10 cellular contexts compared by ENCODE assay signal in the genomic region with DNA sequence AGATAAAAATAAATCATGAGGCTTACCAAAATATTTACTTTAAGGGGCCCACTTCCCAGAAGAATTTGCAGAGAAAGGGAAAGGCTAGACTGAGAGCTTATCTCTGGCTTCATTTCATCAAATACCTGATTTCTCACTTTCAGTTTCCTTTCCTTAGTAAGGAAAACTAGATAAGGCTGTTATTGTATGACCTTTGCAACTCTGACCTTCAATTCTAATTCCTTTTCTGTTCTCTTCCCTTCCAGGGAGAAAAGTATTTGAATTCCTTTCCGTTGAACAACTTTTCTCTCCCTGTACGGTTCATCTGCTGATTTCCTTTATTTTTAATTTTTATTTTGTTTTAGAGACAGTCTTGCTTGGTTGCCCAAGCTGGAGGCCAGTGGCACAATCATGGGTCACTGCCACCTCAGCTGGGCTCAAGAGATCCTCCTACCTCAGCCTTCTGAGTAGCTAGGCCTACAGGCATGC. TPM values are rescaled to one million over a fixed set of nuclear protein-coding genes. Genes with fewer than 3 reads are reported as not detected.
DNase-seq lines count a peak whose midpoint lies in the region; ATAC-seq, FAIRE-seq and TF ChIP-seq lines count a peak whose summit lies in the region.
"Had no signal": no experiment of that assay in that cellular context is flagged by ENCODE, and none has a peak within 500 bp of the region (broad histone marks: within the 10 kb centered on the region; RNA-seq: fewer than 3 reads in every experiment).

No MANE protein-coding gene starts in this region.

- H3K36me3 Mint-ChIP-seq in T-cell = no peaks in the 10 kb centered on the region

- FAIRE-seq in GM19239 (lab: Jason Lieb, UNC) = peak; percentile 33

- no peaks in the 10 kb centered on the region for H3K27me3 Mint-ChIP-seq in T-cell

- peaks cover 0 to 6% (median 2%) of the 10 kb centered on the region in 3 donors for H3K4me1 ChIP-seq in skeletal muscle tissue (ENCODE audit: control insufficient read depth in 3 of 3, insufficient read depth in 3 of 3, low read length in 3 of 3)

- peak overlapping the region; percentile 39 to 61 for H3K27ac Mint-ChIP-seq in T-cell

- no peaks in the 10 kb centered on the region for H3K9me3 ChIP-seq in skeletal muscle tissue (ENCODE audit: control insufficient read depth in 3 of 3, low read length in 3 of 3)

- CTCF ChIA-PET in T-cell (lab: Charles Lee) = interaction anchor here in 1 of 2 donors (1.2 kb wide), 1 partner anchor 18 kb away, joined by 3 read pairs; no protein-coding TSS in a partner anchor

- no peaks in the 10 kb centered on the region for H3K27me3 ChIP-seq in skeletal muscle tissue (ENCODE audit: control insufficient read depth in 3 of 3, insufficient read depth in 3 of 3, low read length in 3 of 3)
- H3K27me3 ChIP-seq: foreskin keratinocyte had no signal

- no peaks in the 10 kb centered on the region for H3K36me3 ChIP-seq in skeletal muscle tissue (ENCODE audit: control insufficient read depth in 3 of 3, insufficient read depth in 3 of 3, low read length in 3 of 3)

- peaks cover 19 to 31% (median 26%) of the 10 kb centered on the region in 3 donors for H3K4me1 Mint-ChIP-seq in T-cell

- POLR2A ChIA-PET in T-cell (lab: Charles Lee) = interaction anchor here in 1 of 2 donors (0.6 kb wide), 1 partner anchor 94 kb away, joined by 4 read pairs; no protein-coding TSS in a partner anchor

- peak overlapping the region; percentile 19 for H3K27ac ChIP-seq in skeletal muscle tissue (ENCODE audit: low read depth, low read length)
- H3K27ac ChIP-seq: foreskin keratinocyte had no signal

- no peak overlapping the region for H3K4me3 Mint-ChIP-seq in T-cell

- H3K9ac ChIP-seq in skeletal muscle tissue (ENCODE audit: low read depth in 1 of 3, low read length in 3 of 3) = no peak overlapping the region

- no peak overlapping the region for H3K4me3 ChIP-seq in fibroblast of villous mesenchyme (ENCODE audit: low read depth, low read length)
- no peak overlapping the region for H3K4me3 ChIP-seq in skeletal muscle tissue (ENCODE audit: low read length in 3 of 3)

- H3K9me3 Mint-ChIP-seq in T-cell = no peaks in the 10 kb centered on the region

- DNase-seq in GM19239 (ENCODE audit: insufficient read length, low spot score) (no peak), T-cell (no peak), fibroblast of villous mesenchyme (ENCODE audit: low read depth) (peak; percentile 72), NCI-H524 treated with DMSO at 0.1 percent for 48 hours (lab: John Stamatoyannopoulos, UW) (no peak), MV-4-11 (lab: John Stamatoyannopoulos, UW) (no peak)
- DNase-seq: HCEC 1CT, NCI-H1436 had no signal

- TF ChIP-seq CTCF in fibroblast of villous mesenchyme (IDR thresholded peaks at IDR 0.05; ENCODE audit: insufficient read depth, low read depth, low read length) = no peak

- ATAC-seq in T-cell (replicated peaks in 1 of 4) = no peak
- ATAC-seq in HG02798 (IDR thresholded peaks at IDR 0.05; ENCODE audit: poor library complexity, unreplicated experiment) = no peak

RNA-seq across cellular contexts. Expression of gene PXK, which starts 7.1 kb away (rescaled TPM):
- total RNA-seq in T-cell (10 to 100 TPM; 17.4 to 23.0 (median 21.8) TPM), fibroblast of villous mesenchyme (57.9 and 64.7 TPM in 2 replicates), skeletal muscle tissue (16.2 TPM)

RNA-seq across cellular contexts. Expression of gene HTD2, which starts 19.2 kb away (rescaled TPM):
- total RNA-seq in T-cell (10 to 100 TPM in 1 of 5 donors, 1 to 10 TPM in 4; 7.3 to 10.0 (median 8.8) TPM), fibroblast of villous mesenchyme (4.2 and 9.9 TPM in 2 replicates), skeletal muscle tissue (5.7 TPM)

RNA-seq across cellular contexts. Expression of gene RPP14, which starts 19.5 kb away (rescaled TPM):
- total RNA-seq in T-cell (10 to 100 TPM; 13.1 to 15.7 (median 13.9) TPM), fibroblast of villous mesenchyme (14.5 and 16.0 TPM in 2 replicates), skeletal muscle tissue (20.4 TPM)
